14 cellular contexts compared by ENCODE assay signal in the genomic region with DNA sequence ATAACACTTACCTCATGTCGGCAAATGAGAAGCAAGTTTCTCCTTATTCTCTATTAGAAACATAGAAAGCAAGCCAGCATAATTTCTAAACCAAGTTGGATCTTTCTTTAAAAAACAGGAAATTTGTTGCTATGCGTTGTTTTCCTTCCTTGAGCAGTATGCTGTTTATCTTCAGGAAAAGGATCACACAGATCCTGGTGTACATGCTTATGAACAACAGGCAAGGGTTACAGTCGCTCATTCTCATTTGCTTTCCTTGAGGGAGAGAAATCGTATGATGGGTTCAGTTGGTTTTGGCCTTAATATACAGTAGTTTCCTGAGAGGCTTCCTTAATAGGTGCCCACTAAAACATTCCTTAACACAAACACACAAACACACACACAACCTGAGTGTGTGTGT.
DNase-seq lines count a peak whose midpoint lies in the region; ATAC-seq, FAIRE-seq and TF ChIP-seq lines count a peak whose summit lies in the region.
"Had no signal": no experiment of that assay in that cellular context is flagged by ENCODE, and none has a peak within 500 bp of the region (broad histone marks: within the 10 kb centered on the region; RNA-seq: fewer than 3 reads in every experiment).

No MANE protein-coding gene starts in this region.

- no peak for ATAC-seq in activated CD8-positive, alpha-beta memory T cell treated with anti-CD3 and anti-CD28 coated beads, Interleukin-2, amount 10 ng/mL, durations not matched to agents 7 days and 5 days
- ATAC-seq in stimulated activated effector memory CD8-positive, alpha-beta T cell treated with anti-CD3 and anti-CD28 coated beads, Interleukin-12 subunit alpha, Interleukin-12 subunit beta, amount 100 ng/mL, for 72 hours, result no peak
- no peak for ATAC-seq in HG03135 (IDR thresholded peaks at IDR 0.05; ENCODE audit: unreplicated experiment)
- ATAC-seq: activated CD4-positive, CD25-positive, alpha-beta regulatory T cell treated with anti-CD3 and anti-CD28 coated beads, Interleukin-2, amount 50 U/mL, for 24 hours; Panc1 had no signal

- TF ChIP-seq CTCF in esophagus squamous epithelium (IDR thresholded peaks at IDR 0.05), result no peak

- peak overlapping the region; percentile 52 for H3K4me3 Mint-ChIP-seq in activated CD8-positive, alpha-beta memory T cell treated with anti-CD3 and anti-CD28 coated beads, Interleukin-2, amount 10 ng/mL, durations not matched to agents 7 days and 5 days
- H3K4me3 Mint-ChIP-seq in activated CD4-positive, alpha-beta memory T cell treated with anti-CD3 and anti-CD28 coated beads, Interleukin-2, amount 10 ng/mL, durations not matched to agents 7 days and 5 days, result peak overlapping the region; percentile 33
- H3K4me3 Mint-ChIP-seq in stimulated activated effector memory CD8-positive, alpha-beta T cell treated with anti-CD3 and anti-CD28 coated beads, Interleukin-12 subunit alpha, Interleukin-12 subunit beta, amount 100 ng/mL, for 72 hours, result peak overlapping the region; percentile 83

- peaks cover 88% of the 10 kb centered on the region for H3K4me1 Mint-ChIP-seq in activated CD8-positive, alpha-beta memory T cell treated with anti-CD3 and anti-CD28 coated beads, Interleukin-2, amount 10 ng/mL, durations not matched to agents 7 days and 5 days
- peaks cover 93% of the 10 kb centered on the region for H3K4me1 Mint-ChIP-seq in activated CD4-positive, alpha-beta memory T cell treated with anti-CD3 and anti-CD28 coated beads, Interleukin-2, amount 10 ng/mL, durations not matched to agents 7 days and 5 days
- H3K4me1 Mint-ChIP-seq in stimulated activated effector memory CD8-positive, alpha-beta T cell treated with anti-CD3 and anti-CD28 coated beads, Interleukin-12 subunit alpha, Interleukin-12 subunit beta, amount 100 ng/mL, for 72 hours, result peaks cover 73% of the 10 kb centered on the region

- H3K9me3 Mint-ChIP-seq in activated CD8-positive, alpha-beta memory T cell treated with anti-CD3 and anti-CD28 coated beads, Interleukin-2, amount 10 ng/mL, durations not matched to agents 7 days and 5 days (ENCODE audit: low read depth), result no peaks in the 10 kb centered on the region
- H3K9me3 Mint-ChIP-seq in activated CD4-positive, alpha-beta memory T cell treated with anti-CD3 and anti-CD28 coated beads, Interleukin-2, amount 10 ng/mL, durations not matched to agents 7 days and 5 days, result no peaks in the 10 kb centered on the region
- H3K9me3 Mint-ChIP-seq in stimulated activated effector memory CD8-positive, alpha-beta T cell treated with anti-CD3 and anti-CD28 coated beads, Interleukin-12 subunit alpha, Interleukin-12 subunit beta, amount 100 ng/mL, for 72 hours, result no peaks in the 10 kb centered on the region

- CTCF ChIA-PET in activated CD8-positive, alpha-beta memory T cell treated with anti-CD3 and anti-CD28 coated beads, Interleukin-2, amount 10 ng/mL, durations not matched to agents 7 days and 5 days (lab: Charles Lee), result interaction anchor here (1.3 kb wide), 1 partner anchor 20 kb away, joined by 4 read pairs; no protein-coding TSS in a partner anchor
- CTCF ChIA-PET in activated CD4-positive, alpha-beta memory T cell treated with anti-CD3 and anti-CD28 coated beads, Interleukin-2, amount 10 ng/mL, durations not matched to agents 7 days and 5 days (lab: Charles Lee), result interaction anchor here (1.0 to 1.2 kb wide), 3 partner anchors 23 to 31 kb away, joined by 3 read pairs; no protein-coding TSS in a partner anchor

- 86% methylated on average over 4 of the region's 4 CpGs for WGBS in esophagus squamous epithelium, 2 donors

- intact Hi-C loops in esophagus squamous epithelium (cut with DNase I), result no loop called here

- peak overlapping the region; percentile 91 for H3K27ac Mint-ChIP-seq in activated CD8-positive, alpha-beta memory T cell treated with anti-CD3 and anti-CD28 coated beads, Interleukin-2, amount 10 ng/mL, durations not matched to agents 7 days and 5 days
- H3K27ac Mint-ChIP-seq in activated CD4-positive, alpha-beta memory T cell treated with anti-CD3 and anti-CD28 coated beads, Interleukin-2, amount 10 ng/mL, durations not matched to agents 7 days and 5 days, result peak overlapping the region; percentile 84
- peak overlapping the region; percentile 97 for H3K27ac Mint-ChIP-seq in stimulated activated effector memory CD8-positive, alpha-beta T cell treated with anti-CD3 and anti-CD28 coated beads, Interleukin-12 subunit alpha, Interleukin-12 subunit beta, amount 100 ng/mL, for 72 hours

- no peaks in the 10 kb centered on the region for H3K27me3 ChIP-seq in esophagus squamous epithelium
- H3K27me3 ChIP-seq: cardiac muscle cell had no signal

- no peak for DNase-seq in activated CD8-positive, alpha-beta memory T cell treated with anti-CD3 and anti-CD28 coated beads, Interleukin-2, amount 10 ng/mL, durations not matched to agents 7 days and 5 days
- no peak for DNase-seq in activated CD8-positive, alpha-beta memory T cell treated with anti-CD3 and anti-CD28 coated beads, Interleukin-2, amount 50 U/mL, for 4 hours
- no peak for DNase-seq in activated CD4-positive, alpha-beta memory T cell treated with anti-CD3 and anti-CD28 coated beads, Interleukin-2, amount 10 ng/mL, durations not matched to agents 7 days and 5 days
- DNase-seq in esophagus squamous epithelium (lab: John Stamatoyannopoulos, UW), result no peak
- no peak for DNase-seq in stimulated activated effector memory CD8-positive, alpha-beta T cell treated with anti-CD3 and anti-CD28 coated beads, Interleukin-12 subunit alpha, Interleukin-12 subunit beta, amount 100 ng/mL, for 72 hours (ENCODE audit: low spot score in 2 of 2)
- no peak for DNase-seq in frontal cortex (ENCODE audit: low spot score in 2 of 2)
- DNase-seq in NCI-H446 treated with DMSO at 0.1 percent for 48 hours (lab: John Stamatoyannopoulos, UW), result no peak
- DNase-seq: activated gamma-delta T cell, NCI-H524 treated with DMSO at 0.1 percent for 48 hours had no signal

- no peak for FAIRE-seq in frontal cortex (lab: Jason Lieb, UNC)
- FAIRE-seq: H54 had no signal

- H3K4me1 ChIP-seq in esophagus squamous epithelium, result peaks cover 0 to 31% (median 6%) of the 10 kb centered on the region in 3 donors

- TF ChIP-seq POLR2A in esophagus squamous epithelium (IDR thresholded peaks at IDR 0.05), result no peak

- no peaks in the 10 kb centered on the region for H3K36me3 ChIP-seq in esophagus squamous epithelium
- H3K36me3 ChIP-seq: cardiac muscle cell had no signal

- H3K36me3 Mint-ChIP-seq in activated CD8-positive, alpha-beta memory T cell treated with anti-CD3 and anti-CD28 coated beads, Interleukin-2, amount 10 ng/mL, durations not matched to agents 7 days and 5 days, result peaks cover 50% of the 10 kb centered on the region
- peaks cover 76% of the 10 kb centered on the region for H3K36me3 Mint-ChIP-seq in activated CD4-positive, alpha-beta memory T cell treated with anti-CD3 and anti-CD28 coated beads, Interleukin-2, amount 10 ng/mL, durations not matched to agents 7 days and 5 days (ENCODE audit: low read depth)
- H3K36me3 Mint-ChIP-seq in stimulated activated effector memory CD8-positive, alpha-beta T cell treated with anti-CD3 and anti-CD28 coated beads, Interleukin-12 subunit alpha, Interleukin-12 subunit beta, amount 100 ng/mL, for 72 hours, result peaks cover 90% of the 10 kb centered on the region

- peak overlapping the region in 3 of 4 donors; percentile 16 to 72 (median 27) for H3K27ac ChIP-seq in esophagus squamous epithelium
- H3K27ac ChIP-seq: cardiac muscle cell had no signal

- POLR2A ChIA-PET in activated CD4-positive, alpha-beta memory T cell treated with anti-CD3 and anti-CD28 coated beads, Interleukin-2, amount 10 ng/mL, durations not matched to agents 7 days and 5 days (lab: Charles Lee), result interaction anchor here (1.0 to 3.3 kb wide), 5 partner anchors 8 to 119 kb away, joined by 3 to 37 read pairs (median 6); a partner anchor contains a TSS

- H3K27me3 Mint-ChIP-seq in activated CD8-positive, alpha-beta memory T cell treated with anti-CD3 and anti-CD28 coated beads, Interleukin-2, amount 10 ng/mL, durations not matched to agents 7 days and 5 days, result no peaks in the 10 kb centered on the region
- no peaks in the 10 kb centered on the region for H3K27me3 Mint-ChIP-seq in activated CD4-positive, alpha-beta memory T cell treated with anti-CD3 and anti-CD28 coated beads, Interleukin-2, amount 10 ng/mL, durations not matched to agents 7 days and 5 days

- no peaks in the 10 kb centered on the region for H3K9me3 ChIP-seq in esophagus squamous epithelium

- no peak overlapping the region for H3K4me3 ChIP-seq in esophagus squamous epithelium
- H3K4me3 ChIP-seq: cardiac muscle cell had no signal

Comparison
In these comparisons a context has a peak if more than half of its experiments do, and no peak if none do; other contexts are left out.
1. H3K4me3 Mint-ChIP-seq: peak in every context shown above with its lines; median percentile 83 in stimulated activated effector memory CD8-positive, alpha-beta T cell treated with anti-CD3 and anti-CD28 coated beads, Interleukin-12 subunit alpha, Interleukin-12 subunit beta, amount 100 ng/mL, for 72 hours; 52 in activated CD8-positive, alpha-beta memory T cell treated with anti-CD3 and anti-CD28 coated beads, Interleukin-2, amount 10 ng/mL, durations not matched to agents 7 days and 5 days; 33 in activated CD4-positive, alpha-beta memory T cell treated with anti-CD3 and anti-CD28 coated beads, Interleukin-2, amount 10 ng/mL, durations not matched to agents 7 days and 5 days.